Comparison of ENCODE assay signal across 10 cellular contexts in the genomic region with DNA sequence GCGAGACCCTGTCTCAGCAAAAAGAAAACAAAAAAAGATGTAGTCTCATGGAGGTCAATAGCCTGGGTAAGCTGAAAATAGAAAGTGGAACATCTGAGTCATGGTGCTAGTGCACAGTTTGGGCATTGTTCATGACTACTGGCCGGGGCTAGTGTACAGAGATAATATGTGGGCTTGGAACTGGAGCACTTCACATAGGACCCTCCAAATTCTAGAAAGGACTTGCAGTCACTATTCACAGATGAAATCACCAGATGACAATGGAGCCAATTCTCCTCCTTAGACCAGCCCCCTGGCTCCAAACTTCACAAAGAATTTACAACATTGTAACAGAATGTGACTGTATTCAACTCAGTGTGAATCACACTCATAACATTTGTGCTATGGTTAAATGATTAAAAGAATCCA.
DNase-seq lines count a peak whose midpoint lies in the region; ATAC-seq and TF ChIP-seq lines count a peak whose summit lies in the region.
"Had no signal": no experiment of that assay in that cellular context is flagged by ENCODE, and none has a peak within 500 bp of the region (broad histone marks: within the 10 kb centered on the region; RNA-seq: fewer than 3 reads in every experiment).

No MANE protein-coding gene starts in this region.

- no peaks in the 10 kb centered on the region for H3K36me3 Mint-ChIP-seq in MCF 10A (ENCODE audit: insufficient read depth, unreplicated experiment)

- H3K27ac ChIP-seq in breast epithelium (no peak overlapping the region), tibial artery (peak overlapping the region; percentile 36 to 57)

- no peaks in the 10 kb centered on the region for H3K4me1 Mint-ChIP-seq in MCF 10A (ENCODE audit: insufficient read depth, unreplicated experiment)
- H3K4me1 Mint-ChIP-seq: activated B cell treated with CpG ODN at 0.5 μM for 24 hours had no signal

- POLR2A ChIA-PET in MCF 10A (lab: Yijun Ruan, JAX) = no interaction called here

- peak; percentile 23 for DNase-seq in MCF 10A (ENCODE audit: unreplicated experiment)
- no peak for DNase-seq in breast epithelium (ENCODE audit: low spot score in 2 of 2)
- peak; percentile 35 for DNase-seq in HS-5 (ENCODE audit: low read depth)
- peak; percentile 8 for DNase-seq in dermis blood vessel endothelial cell
- DNase-seq in tibial artery = no peak
- DNase-seq in effector CD4-positive, alpha-beta T cell = no peak
- no peak for DNase-seq in inferior parietal cortex (ENCODE audit: extremely low spot score)
- DNase-seq: activated B cell treated with CpG ODN at 0.5 μM for 24 hours, NCI-H2107 had no signal

- H3K9me3 ChIP-seq in breast epithelium (no peaks in the 10 kb centered on the region), tibial artery (no peaks in the 10 kb centered on the region)

- no peak overlapping the region for H3K27ac Mint-ChIP-seq in MCF 10A (ENCODE audit: low read depth, unreplicated experiment)
- H3K27ac Mint-ChIP-seq: activated B cell treated with CpG ODN at 0.5 μM for 24 hours had no signal

- H3K36me3 ChIP-seq in breast epithelium (no peaks in the 10 kb centered on the region), tibial artery (no peaks in the 10 kb centered on the region)

- ATAC-seq in GM21717 (IDR thresholded peaks at IDR 0.05; ENCODE audit: unreplicated experiment) = no peak

- H3K27me3 ChIP-seq in breast epithelium (no peaks in the 10 kb centered on the region), tibial artery (no peaks in the 10 kb centered on the region)

- H3K4me1 ChIP-seq in breast epithelium (no peaks in the 10 kb centered on the region), tibial artery (peaks cover 0 to 19% (median 11%) of the 10 kb centered on the region in 4 donors)

- H3K4me3 Mint-ChIP-seq in MCF 10A (ENCODE audit: unreplicated experiment) = no peak overlapping the region
- H3K4me3 Mint-ChIP-seq: activated B cell treated with CpG ODN at 0.5 μM for 24 hours had no signal

- H3K9me3 Mint-ChIP-seq in MCF 10A (ENCODE audit: unreplicated experiment) = no peaks in the 10 kb centered on the region
- H3K9me3 Mint-ChIP-seq: activated B cell treated with CpG ODN at 0.5 μM for 24 hours had no signal

- TF ChIP-seq CTCF in MCF 10A (IDR thresholded peaks at IDR 0.05; ENCODE audit: unreplicated experiment) = no peak
- TF ChIP-seq CTCF in breast epithelium (IDR thresholded peaks at IDR 0.05) = no peak
- no peak for TF ChIP-seq CTCF in tibial artery (IDR thresholded peaks at IDR 0.05)

- no peaks in the 10 kb centered on the region for H3K27me3 Mint-ChIP-seq in MCF 10A (ENCODE audit: insufficient read depth, unreplicated experiment)
- H3K27me3 Mint-ChIP-seq: activated B cell treated with CpG ODN at 0.5 μM for 24 hours had no signal

- no TSS peak for BruUV-seq in MCF 10A (replicated peaks; lab: Mats Ljungman, UMichigan)

- TF ChIP-seq POLR2A in breast epithelium (IDR thresholded peaks at IDR 0.05) = no peak

- no peak overlapping the region for H3K4me3 ChIP-seq in breast epithelium
- H3K4me3 ChIP-seq in tibial artery = no peak overlapping the region

- CTCF ChIA-PET in MCF 10A (lab: Yijun Ruan, JAX) = interaction anchor here (0.6 kb wide), 1 partner anchor 306 kb away, joined by 3 read pairs; no protein-coding TSS in a partner anchor

- intact Hi-C loops in MCF 10A (cut with micrococcal nuclease) = no loop called here
- intact Hi-C loops in breast epithelium (cut with DNase I; ENCODE audit: low total_unique reads) = no loop called here
- intact Hi-C loops in tibial artery (cut with DNase I; ENCODE audit: low total_unique reads) = no loop called here

Comparison
In these comparisons a context has a peak if more than half of its experiments do, and no peak if none do; other contexts are left out.
1. DNase-seq: peak in MCF 10A (single experiment), HS-5 (single experiment) and dermis blood vessel endothelial cell (single experiment); none in breast epithelium (0 of 2), tibial artery (0 of 2), effector CD4-positive, alpha-beta T cell (single experiment) and inferior parietal cortex (single experiment).
2. H3K27ac ChIP-seq: peak in tibial artery (2 of 2); none in breast epithelium (0 of 2).